Comparison of ENCODE assay signal across 15 cellular contexts in genomic region chr7:132410385-132410784, GRCh38.
DNase-seq lines count a peak whose midpoint lies in the region; ATAC-seq, FAIRE-seq and TF ChIP-seq lines count a peak whose summit lies in the region.
"Had no signal": no experiment of that assay in that cellular context is flagged by ENCODE, and none has a peak within 500 bp of the region (broad histone marks: within the 10 kb centered on the region; RNA-seq: fewer than 3 reads in every experiment).

No MANE protein-coding gene starts in this region.

- H2BK12ac ChIP-seq in mesenchymal stem cell (ENCODE audit: low read length in 2 of 2), result no peak overlapping the region

- DNase-seq in BE2C (peak; percentile 57), MV-4-11 (lab: John Stamatoyannopoulos, UW) (peak; percentile 75), endothelial cell of umbilical vein (ENCODE audit: low read depth, low spot score) (peak; percentile 82), mesenchymal stem cell (peak; percentile 25), NCI-H524 treated with DMSO at 0.1 percent for 48 hours (lab: John Stamatoyannopoulos, UW) (no peak), testis (no peak), SK-N-DZ (ENCODE audit: low spot score) (no peak)
- DNase-seq: activated naive CD4-positive, alpha-beta T cell treated with anti-CD3 and anti-CD28 coated beads, Interleukin-2, amount 50 U/mL, for 16 hours; MG63; stimulated activated CD4-positive, alpha-beta T cell treated with anti-CD3 and anti-CD28 coated beads, Interleukin-4, amount 100 ng/mL, for 1 hour had no signal

- peak overlapping the region in 1 of 2 experiments; percentile 67 for H3K18ac ChIP-seq in mesenchymal stem cell (ENCODE audit: low read depth in 1 of 2, low read length in 2 of 2)

- H3K4me3 ChIP-seq in BE2C (ENCODE audit: low read depth, low read length) (peak overlapping the region; percentile 2; the same call in 1 of the 2 replicates), endothelial cell of umbilical vein (replicated peaks in 1 of 3; ENCODE audit: insufficient read depth in 1 of 3, low read depth in 1 of 3, low read length in 3 of 3) (no peak overlapping the region), mesenchymal stem cell (ENCODE audit: insufficient read depth in 1 of 2, low read depth in 1 of 2, low read length in 2 of 2) (peak overlapping the region in 1 of 2 experiments; percentile 38), testis (no peak overlapping the region)
- H3K4me3 ChIP-seq: MG63 had no signal

- H4K91ac ChIP-seq in mesenchymal stem cell (ENCODE audit: low read length), result no peak overlapping the region

- 45% methylated on average over 7 of the region's 7 CpGs for WGBS in mesenchymal stem cell
- 65 to 74% methylated on average over 7 of the region's 7 CpGs for WGBS in testis, 2 donors

- intact Hi-C loops in endothelial cell of umbilical vein (cut with micrococcal nuclease) (no loop called here), testis (cut with DNase I; ENCODE audit: low total_unique reads) (no loop called here)

- H3K4me2 ChIP-seq in endothelial cell of umbilical vein (ENCODE audit: insufficient read depth, low read length) (peak overlapping the region; percentile 4), mesenchymal stem cell (ENCODE audit: low read length, poor library complexity, severe bottlenecking) (no peak overlapping the region)

- no TSS peak for BruUV-seq in endothelial cell of umbilical vein (replicated peaks; lab: Mats Ljungman, UMichigan)

- no peak overlapping the region for H3K4ac ChIP-seq in mesenchymal stem cell (ENCODE audit: low read depth in 1 of 2, low read length in 2 of 2)

- CTCF ChIA-PET in endothelial cell of umbilical vein (lab: Charles Lee), result interaction anchor here (0.5 to 2.1 kb wide), 4 partner anchors 12 to 92 kb away, joined by 3 to 5 read pairs (median 4); no protein-coding TSS in a partner anchor

- H3K9ac ChIP-seq in endothelial cell of umbilical vein (replicated peaks; ENCODE audit: extremely low read depth, insufficient read depth, low read length) (peak overlapping the region; percentile 5), mesenchymal stem cell (ENCODE audit: low read length) (peak overlapping the region; percentile 23)

- no peak overlapping the region for H4K8ac ChIP-seq in mesenchymal stem cell (ENCODE audit: low read length)

- H3K79me2 ChIP-seq in endothelial cell of umbilical vein (ENCODE audit: control insufficient read depth, insufficient read depth, low read length), result no peaks in the 10 kb centered on the region

- H3K27me3 ChIP-seq in BE2C, result no peaks in the 10 kb centered on the region
- no peaks in the 10 kb centered on the region for H3K27me3 ChIP-seq in endothelial cell of umbilical vein (ENCODE audit: control insufficient read depth in 2 of 2, insufficient read depth in 2 of 2, low read length in 2 of 2)
- peaks cover 0 to 9% of the 10 kb centered on the region in 2 experiments for H3K27me3 ChIP-seq in mesenchymal stem cell (ENCODE audit: control insufficient read depth in 1 of 2, insufficient read depth in 1 of 2, low read length in 2 of 2)
- no peaks in the 10 kb centered on the region for H3K27me3 ChIP-seq in testis
- H3K27me3 ChIP-seq: MG63 had no signal

- no peak overlapping the region for H2AK5ac ChIP-seq in mesenchymal stem cell (ENCODE audit: low read length, severe bottlenecking)

- H3K14ac ChIP-seq in mesenchymal stem cell (ENCODE audit: low read length in 2 of 2), result no peak overlapping the region

- POLR2A ChIA-PET in endothelial cell of umbilical vein (lab: Charles Lee), result interaction anchor here (0.6 kb wide), 1 partner anchor 40 kb away, joined by 3 read pairs; no protein-coding TSS in a partner anchor

- H3K9me3 ChIP-seq in BE2C (no peaks in the 10 kb centered on the region), endothelial cell of umbilical vein (replicated peaks; ENCODE audit: control insufficient read depth, insufficient read depth, low read length) (no peaks in the 10 kb centered on the region), mesenchymal stem cell (ENCODE audit: control insufficient read depth, low read length) (no peaks in the 10 kb centered on the region), testis (no peaks in the 10 kb centered on the region)
- H3K9me3 ChIP-seq: MG63 had no signal

- H3K27ac ChIP-seq in endothelial cell of umbilical vein (ENCODE audit: insufficient read depth, low read depth, low read length), result peak overlapping the region; percentile 33
- H3K27ac ChIP-seq in mesenchymal stem cell (ENCODE audit: low read length, poor library complexity, severe bottlenecking), result no peak overlapping the region
- H3K27ac ChIP-seq in testis, result no peak overlapping the region
- H3K27ac ChIP-seq: RWPE1 had no signal

- H2BK120ac ChIP-seq in mesenchymal stem cell (ENCODE audit: low read depth, low read length), result no peak overlapping the region

- TF ChIP-seq CTCF in BE2C (IDR thresholded peaks at IDR 0.05; ENCODE audit: low read depth, low read length) (no peak), endothelial cell of umbilical vein (IDR thresholded peaks at IDR 0.05; ENCODE audit: extremely low read depth in 1 of 2, insufficient read depth in 1 of 2, low read depth in 1 of 2, low read length in 2 of 2) (no peak), testis (IDR thresholded peaks at IDR 0.05) (no peak)

- peak; percentile 82 for FAIRE-seq in endothelial cell of umbilical vein (lab: Jason Lieb, UNC)
- FAIRE-seq: TTC549, urothelium cell line had no signal

- H2AFZ ChIP-seq in endothelial cell of umbilical vein (ENCODE audit: low read depth, low read length) (no peak overlapping the region), mesenchymal stem cell (ENCODE audit: low read depth, low read length) (no peak overlapping the region)

- H4K20me1 ChIP-seq in endothelial cell of umbilical vein (replicated peaks; ENCODE audit: control insufficient read depth, extremely low read depth, insufficient read depth, low read length), result no peaks in the 10 kb centered on the region

- dilution Hi-C loops in endothelial cell of umbilical vein (cut with MboI; ENCODE audit: extremely low pct_ligation_motif_present, low sequenced_read_pairs), result no loop called here

- no peak for ATAC-seq in HG02678 (IDR thresholded peaks at IDR 0.05; ENCODE audit: unreplicated experiment)
- ATAC-seq: stimulated activated effector memory CD8-positive, alpha-beta T cell treated with anti-CD3 and anti-CD28 coated beads, Interleukin-12 subunit alpha, Interleukin-12 subunit beta, amount 100 ng/mL, for 72 hours had no signal

- H3K9me1 ChIP-seq in endothelial cell of umbilical vein (replicated peaks; ENCODE audit: control insufficient read depth, extremely low read depth, insufficient read depth, low read length), result no peaks in the 10 kb centered on the region

- no peaks in the 10 kb centered on the region for H3K36me3 ChIP-seq in BE2C
- H3K36me3 ChIP-seq in endothelial cell of umbilical vein (ENCODE audit: control insufficient read depth in 2 of 2, extremely low read depth in 1 of 2, insufficient read depth in 2 of 2, low read length in 2 of 2), result no peaks in the 10 kb centered on the region
- no peaks in the 10 kb centered on the region for H3K36me3 ChIP-seq in mesenchymal stem cell (ENCODE audit: control insufficient read depth in 1 of 2, insufficient read depth in 2 of 2, low read depth in 1 of 2, low read length in 2 of 2)
- no peaks in the 10 kb centered on the region for H3K36me3 ChIP-seq in testis (ENCODE audit: low read depth, missing control alignments)
- H3K36me3 ChIP-seq: MG63 had no signal

- H2BK15ac ChIP-seq in mesenchymal stem cell (ENCODE audit: low read depth, poor library complexity, severe bottlenecking), result no peak overlapping the region

- no peak overlapping the region for H2BK5ac ChIP-seq in mesenchymal stem cell (ENCODE audit: low read depth, low read length, poor library complexity, severe bottlenecking)

- H3K23ac ChIP-seq in mesenchymal stem cell (ENCODE audit: low read length in 2 of 2), result no peak overlapping the region

- no peaks in the 10 kb centered on the region for H3K79me1 ChIP-seq in mesenchymal stem cell (replicated peaks; ENCODE audit: low read length, poor library complexity, severe bottlenecking)

- TF ChIP-seq POLR2A in endothelial cell of umbilical vein (IDR thresholded peaks at IDR 0.05; ENCODE audit: low read depth, low read length) (no peak), testis (IDR thresholded peaks at IDR 0.05) (no peak)

- H3K4me1 ChIP-seq in BE2C (peaks cover 35% of the 10 kb centered on the region), endothelial cell of umbilical vein (ENCODE audit: control insufficient read depth, extremely low read depth, insufficient read depth, low read length) (peaks cover 32% of the 10 kb centered on the region), mesenchymal stem cell (ENCODE audit: control insufficient read depth, insufficient read depth, low read depth, low read length) (no peaks in the 10 kb centered on the region), testis (no peaks in the 10 kb centered on the region)

TF ChIP-seq in endothelial cell of umbilical vein, 7 proteins besides CTCF, POLR2A, EP300 and RAD21:
- TF ChIP-seq EZH2 (IDR thresholded peaks at IDR 0.05; ENCODE audit: borderline replicate concordance, low read depth, low read length, severe bottlenecking) (no peak), JUN (IDR thresholded peaks at IDR 0.05; ENCODE audit: borderline replicate concordance, insufficient read depth, insufficient read length, low read depth) (peak; percentile 61)

Comparison
In these comparisons a context has a peak if more than half of its experiments do, and no peak if none do; other contexts are left out.
1. DNase-seq: peak in BE2C (single experiment), MV-4-11 (single experiment), endothelial cell of umbilical vein (single experiment) and mesenchymal stem cell (single experiment); none in NCI-H524 treated with DMSO at 0.1 percent for 48 hours (single experiment), testis (single experiment) and SK-N-DZ (single experiment).